1 cellular context compared by ENCODE assay signal in the genomic region with DNA sequence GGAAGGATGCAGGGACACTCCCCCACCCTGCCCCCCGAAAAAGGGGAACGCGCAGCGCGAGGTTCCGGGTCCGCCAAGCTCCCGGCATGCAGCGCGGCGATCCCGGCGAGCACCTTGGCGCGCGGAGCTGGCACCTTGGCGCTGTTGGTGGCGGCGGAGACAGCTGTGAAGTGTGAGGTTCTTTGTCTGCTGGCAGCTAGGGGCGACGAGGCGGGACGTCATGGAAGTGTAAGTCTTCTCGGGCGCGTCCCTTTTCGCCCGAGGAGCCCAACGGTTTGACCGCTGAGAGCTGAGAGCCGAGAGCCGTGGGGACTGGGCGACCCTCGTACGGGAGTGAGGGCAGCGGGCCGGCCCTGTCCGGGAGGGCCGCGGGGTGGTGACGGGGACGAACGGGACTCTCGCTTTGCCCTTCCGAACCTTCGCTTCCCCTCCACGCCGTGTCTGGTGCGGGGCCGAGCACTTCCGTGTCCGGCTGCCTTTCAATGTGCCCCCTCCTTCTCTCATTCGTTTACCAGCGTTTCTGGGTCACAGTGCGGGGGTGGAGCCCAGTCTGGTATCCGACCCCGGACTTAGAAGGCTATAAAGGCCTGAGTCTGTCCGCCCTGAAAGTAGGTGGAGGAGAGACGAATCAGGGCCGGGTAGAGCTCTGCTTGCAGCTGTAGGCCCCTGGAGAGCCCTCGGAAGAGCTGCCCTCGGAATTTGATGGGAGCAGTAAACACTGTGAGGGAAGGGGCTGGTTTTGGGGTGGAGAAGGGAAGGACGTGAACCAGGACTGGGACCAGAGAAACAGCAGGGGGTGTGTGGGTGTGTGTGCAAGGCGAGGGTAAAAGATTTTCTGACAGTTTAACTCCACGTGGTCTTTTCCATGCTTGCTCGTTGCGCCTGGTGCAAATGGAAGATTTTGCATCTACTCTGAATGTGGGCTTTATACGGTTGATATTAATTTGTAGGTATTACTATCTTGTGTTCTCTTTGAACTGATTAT.
A peak's percentile ranks its signal among the peaks of the same experiment; 100 is the strongest.
TF ChIP-seq lines count a peak whose summit lies in the region.

Gene CRCP, plus strand, starts transcription at position 105 of the 985 bp plus-strand sequence. Its CDS starts 116 bp downstream, at position 221.

TF ChIP-seq in H1, 55 proteins besides CTCF, POLR2A, EP300 and RAD21:
- peak; percentile 89 for TF ChIP-seq POLR2AphosphoS5 (IDR thresholded peaks at IDR 0.05; ENCODE audit: low read depth, low read length)
- TF ChIP-seq TEAD4 (IDR thresholded peaks at IDR 0.05; ENCODE audit: low read depth, low read length), result peak; percentile 24
- TF ChIP-seq EGR1 (IDR thresholded peaks at IDR 0.05; ENCODE audit: borderline replicate concordance, low read depth, low read length), result peak; percentile 65; the same call in 1 of the 2 replicates
- no peak for TF ChIP-seq KDM5A (IDR thresholded peaks at IDR 0.05; ENCODE audit: low read length)
- peak; percentile 84 for TF ChIP-seq PHF8 (conservative IDR thresholded peaks at IDR 0.05; ENCODE audit: low read depth, low read length)
- TF ChIP-seq, protein P1, sequence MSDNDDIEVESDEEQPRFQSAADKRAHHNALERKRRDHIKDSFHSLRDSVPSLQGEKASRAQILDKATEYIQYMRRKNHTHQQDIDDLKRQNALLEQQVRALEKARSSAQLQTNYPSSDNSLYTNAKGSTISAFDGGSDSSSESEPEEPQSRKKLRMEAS (IDR thresholded peaks at IDR 0.05), result peak; percentile 76
- TF ChIP-seq KDM4A (IDR thresholded peaks at IDR 0.05; ENCODE audit: low read depth, low read length, severe bottlenecking), result peak; percentile 87
- no peak for TF ChIP-seq MAFK (IDR thresholded peaks at IDR 0.05; ENCODE audit: low read depth, low read length)
- TF ChIP-seq RBBP5 (IDR thresholded peaks at IDR 0.05; ENCODE audit: borderline replicate concordance, low read depth, low read length), result peak; percentile 85
- TF ChIP-seq HDAC2 (IDR thresholded peaks at IDR 0.05; ENCODE audit: borderline replicate concordance in 1 of 2, low read depth in 2 of 2, low read length in 2 of 2), result peak in 1 of 2 experiments; percentile 69; a peak in 1 of 4 replicates
- peak; percentile 37 for TF ChIP-seq SAP30 (IDR thresholded peaks at IDR 0.05; ENCODE audit: insufficient read depth, insufficient replicate concordance, low read length)
- peak; percentile 79 for TF ChIP-seq E2F6 (IDR thresholded peaks at IDR 0.05)
- peak; percentile 89 for TF ChIP-seq ASH2L (IDR thresholded peaks at IDR 0.05; ENCODE audit: low read length)
- peak; percentile 57 for TF ChIP-seq TAF1 (IDR thresholded peaks at IDR 0.05; ENCODE audit: low read depth, low read length)
- peak; percentile 65 to 82; a peak in 3 of 4 replicates for TF ChIP-seq SIN3A (conservative IDR thresholded peaks at IDR 0.05 in 1 of 2, IDR thresholded peaks at IDR 0.05 in 1 of 2; ENCODE audit: low read depth in 1 of 2, low read length in 2 of 2)
- TF ChIP-seq SIX5 (IDR thresholded peaks at IDR 0.05; ENCODE audit: low read depth, low read length), result no peak
- TF ChIP-seq CREB1 (IDR thresholded peaks at IDR 0.05), result peak; percentile 46; the same call in 1 of the 2 replicates
- TF ChIP-seq, protein P2, sequence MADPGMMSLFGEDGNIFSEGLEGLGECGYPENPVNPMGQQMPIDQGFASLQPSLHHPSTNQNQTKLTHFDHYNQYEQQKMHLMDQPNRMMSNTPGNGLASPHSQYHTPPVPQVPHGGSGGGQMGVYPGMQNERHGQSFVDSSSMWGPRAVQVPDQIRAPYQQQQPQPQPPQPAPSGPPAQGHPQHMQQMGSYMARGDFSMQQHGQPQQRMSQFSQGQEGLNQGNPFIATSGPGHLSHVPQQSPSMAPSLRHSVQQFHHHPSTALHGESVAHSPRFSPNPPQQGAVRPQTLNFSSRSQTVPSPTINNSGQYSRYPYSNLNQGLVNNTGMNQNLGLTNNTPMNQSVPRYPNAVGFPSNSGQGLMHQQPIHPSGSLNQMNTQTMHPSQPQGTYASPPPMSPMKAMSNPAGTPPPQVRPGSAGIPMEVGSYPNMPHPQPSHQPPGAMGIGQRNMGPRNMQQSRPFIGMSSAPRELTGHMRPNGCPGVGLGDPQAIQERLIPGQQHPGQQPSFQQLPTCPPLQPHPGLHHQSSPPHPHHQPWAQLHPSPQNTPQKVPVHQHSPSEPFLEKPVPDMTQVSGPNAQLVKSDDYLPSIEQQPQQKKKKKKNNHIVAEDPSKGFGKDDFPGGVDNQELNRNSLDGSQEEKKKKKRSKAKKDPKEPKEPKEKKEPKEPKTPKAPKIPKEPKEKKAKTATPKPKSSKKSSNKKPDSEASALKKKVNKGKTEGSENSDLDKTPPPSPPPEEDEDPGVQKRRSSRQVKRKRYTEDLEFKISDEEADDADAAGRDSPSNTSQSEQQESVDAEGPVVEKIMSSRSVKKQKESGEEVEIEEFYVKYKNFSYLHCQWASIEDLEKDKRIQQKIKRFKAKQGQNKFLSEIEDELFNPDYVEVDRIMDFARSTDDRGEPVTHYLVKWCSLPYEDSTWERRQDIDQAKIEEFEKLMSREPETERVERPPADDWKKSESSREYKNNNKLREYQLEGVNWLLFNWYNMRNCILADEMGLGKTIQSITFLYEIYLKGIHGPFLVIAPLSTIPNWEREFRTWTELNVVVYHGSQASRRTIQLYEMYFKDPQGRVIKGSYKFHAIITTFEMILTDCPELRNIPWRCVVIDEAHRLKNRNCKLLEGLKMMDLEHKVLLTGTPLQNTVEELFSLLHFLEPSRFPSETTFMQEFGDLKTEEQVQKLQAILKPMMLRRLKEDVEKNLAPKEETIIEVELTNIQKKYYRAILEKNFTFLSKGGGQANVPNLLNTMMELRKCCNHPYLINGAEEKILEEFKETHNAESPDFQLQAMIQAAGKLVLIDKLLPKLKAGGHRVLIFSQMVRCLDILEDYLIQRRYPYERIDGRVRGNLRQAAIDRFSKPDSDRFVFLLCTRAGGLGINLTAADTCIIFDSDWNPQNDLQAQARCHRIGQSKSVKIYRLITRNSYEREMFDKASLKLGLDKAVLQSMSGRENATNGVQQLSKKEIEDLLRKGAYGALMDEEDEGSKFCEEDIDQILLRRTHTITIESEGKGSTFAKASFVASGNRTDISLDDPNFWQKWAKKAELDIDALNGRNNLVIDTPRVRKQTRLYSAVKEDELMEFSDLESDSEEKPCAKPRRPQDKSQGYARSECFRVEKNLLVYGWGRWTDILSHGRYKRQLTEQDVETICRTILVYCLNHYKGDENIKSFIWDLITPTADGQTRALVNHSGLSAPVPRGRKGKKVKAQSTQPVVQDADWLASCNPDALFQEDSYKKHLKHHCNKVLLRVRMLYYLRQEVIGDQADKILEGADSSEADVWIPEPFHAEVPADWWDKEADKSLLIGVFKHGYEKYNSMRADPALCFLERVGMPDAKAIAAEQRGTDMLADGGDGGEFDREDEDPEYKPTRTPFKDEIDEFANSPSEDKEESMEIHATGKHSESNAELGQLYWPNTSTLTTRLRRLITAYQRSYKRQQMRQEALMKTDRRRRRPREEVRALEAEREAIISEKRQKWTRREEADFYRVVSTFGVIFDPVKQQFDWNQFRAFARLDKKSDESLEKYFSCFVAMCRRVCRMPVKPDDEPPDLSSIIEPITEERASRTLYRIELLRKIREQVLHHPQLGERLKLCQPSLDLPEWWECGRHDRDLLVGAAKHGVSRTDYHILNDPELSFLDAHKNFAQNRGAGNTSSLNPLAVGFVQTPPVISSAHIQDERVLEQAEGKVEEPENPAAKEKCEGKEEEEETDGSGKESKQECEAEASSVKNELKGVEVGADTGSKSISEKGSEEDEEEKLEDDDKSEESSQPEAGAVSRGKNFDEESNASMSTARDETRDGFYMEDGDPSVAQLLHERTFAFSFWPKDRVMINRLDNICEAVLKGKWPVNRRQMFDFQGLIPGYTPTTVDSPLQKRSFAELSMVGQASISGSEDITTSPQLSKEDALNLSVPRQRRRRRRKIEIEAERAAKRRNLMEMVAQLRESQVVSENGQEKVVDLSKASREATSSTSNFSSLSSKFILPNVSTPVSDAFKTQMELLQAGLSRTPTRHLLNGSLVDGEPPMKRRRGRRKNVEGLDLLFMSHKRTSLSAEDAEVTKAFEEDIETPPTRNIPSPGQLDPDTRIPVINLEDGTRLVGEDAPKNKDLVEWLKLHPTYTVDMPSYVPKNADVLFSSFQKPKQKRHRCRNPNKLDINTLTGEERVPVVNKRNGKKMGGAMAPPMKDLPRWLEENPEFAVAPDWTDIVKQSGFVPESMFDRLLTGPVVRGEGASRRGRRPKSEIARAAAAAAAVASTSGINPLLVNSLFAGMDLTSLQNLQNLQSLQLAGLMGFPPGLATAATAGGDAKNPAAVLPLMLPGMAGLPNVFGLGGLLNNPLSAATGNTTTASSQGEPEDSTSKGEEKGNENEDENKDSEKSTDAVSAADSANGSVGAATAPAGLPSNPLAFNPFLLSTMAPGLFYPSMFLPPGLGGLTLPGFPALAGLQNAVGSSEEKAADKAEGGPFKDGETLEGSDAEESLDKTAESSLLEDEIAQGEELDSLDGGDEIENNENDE (IDR thresholded peaks at IDR 0.05; ENCODE audit: insufficient replicate concordance, low read length), result no peak
- peak; percentile 34 for TF ChIP-seq CTBP2 (IDR thresholded peaks at IDR 0.05; ENCODE audit: borderline replicate concordance, insufficient read depth, insufficient read length, low read length)
- TF ChIP-seq TBP (IDR thresholded peaks at IDR 0.05; ENCODE audit: low read depth, low read length), result peak; percentile 58; the same call in 1 of the 2 replicates
